ENCODE assay signal across 8 cellular contexts in genomic region chr4:8391972-8392371, GRCh38. TPM values are rescaled to one million over a fixed set of nuclear protein-coding genes. Genes with fewer than 3 reads are reported as not detected.
DNase-seq lines count a peak whose midpoint lies in the region; ATAC-seq lines count a peak whose summit lies in the region.

No MANE protein-coding gene starts in this region.

- peak overlapping the region; percentile 6 for H3K4me3 Mint-ChIP-seq in activated T-helper 17 cell treated with anti-CD3 and anti-CD28 coated beads, Interleukin-2, amount 50 U/mL, for 72 hours

- intact Hi-C loops in left colon (cut with DNase I, micrococcal nuclease) = no loop called here

- H3K27me3 Mint-ChIP-seq in activated T-helper 17 cell treated with anti-CD3 and anti-CD28 coated beads, Interleukin-2, amount 50 U/mL, for 72 hours = no peaks in the 10 kb centered on the region

- peak overlapping the region; percentile 68 for H3K27ac Mint-ChIP-seq in activated T-helper 17 cell treated with anti-CD3 and anti-CD28 coated beads, Interleukin-2, amount 50 U/mL, for 72 hours

- peaks cover 86% of the 10 kb centered on the region for H3K36me3 Mint-ChIP-seq in activated T-helper 17 cell treated with anti-CD3 and anti-CD28 coated beads, Interleukin-2, amount 50 U/mL, for 72 hours (ENCODE audit: low read depth)

- peaks cover 5% of the 10 kb centered on the region for H3K4me1 Mint-ChIP-seq in activated T-helper 17 cell treated with anti-CD3 and anti-CD28 coated beads, Interleukin-2, amount 50 U/mL, for 72 hours

- ATAC-seq in HG02938 (IDR thresholded peaks at IDR 0.05; ENCODE audit: unreplicated experiment) (peak; percentile 84), left colon (peak; percentile 39)
- ATAC-seq in activated T-helper 17 cell treated with anti-CD3 and anti-CD28 coated beads, Interleukin-2, amount 50 U/mL, for 72 hours (replicated peaks) = peak; percentile 75

- H3K9me3 Mint-ChIP-seq in activated T-helper 17 cell treated with anti-CD3 and anti-CD28 coated beads, Interleukin-2, amount 50 U/mL, for 72 hours = no peaks in the 10 kb centered on the region

- DNase-seq in NCI-H2029 (lab: John Stamatoyannopoulos, UW) (peak; percentile 14), NCI-H2029 treated with DMSO at 0.1 percent for 48 hours (lab: John Stamatoyannopoulos, UW) (no peak), left colon (peak; percentile 31 to 53), DMS79 treated with DMSO at 0.1 percent for 48 hours (lab: John Stamatoyannopoulos, UW) (no peak), SW480 (ENCODE audit: low spot score) (no peak)
- DNase-seq in activated naive CD4-positive, alpha-beta T cell (lab: John Stamatoyannopoulos, UW) = no peak

RNA-seq across cellular contexts. Expression of gene ACOX3, which starts 48.6 kb away (rescaled TPM):
- 10 to 100 TPM; 34.4 to 63.6 TPM for total RNA-seq in activated T-helper 17 cell treated with anti-CD3 and anti-CD28 coated beads, Interleukin-2, amount 50 U/mL, for 72 hours
- 10 to 100 TPM; 25.9 to 29.7 TPM for total RNA-seq in left colon

RNA-seq across cellular contexts. Expression of gene TRMT44, which starts 48.6 kb away (rescaled TPM):
- 10 to 100 TPM; 24.0 to 37.3 TPM for total RNA-seq in activated T-helper 17 cell treated with anti-CD3 and anti-CD28 coated beads, Interleukin-2, amount 50 U/mL, for 72 hours
- 10 to 100 TPM; 14.3 to 16.4 TPM for total RNA-seq in left colon

Comparison
In these comparisons a context has a peak if more than half of its experiments do, and no peak if none do; other contexts are left out.
1. DNase-seq: peak in NCI-H2029 (single experiment) and left colon (2 of 2); none in NCI-H2029 treated with DMSO at 0.1 percent for 48 hours (single experiment), DMS79 treated with DMSO at 0.1 percent for 48 hours (single experiment), activated naive CD4-positive, alpha-beta T cell (0 of 4) and SW480 (single experiment).
2. Peak in every context shown above with its lines, with median percentiles within 50 percentile points of each other: ATAC-seq.